Comparison of ENCODE assay signal across 8 cellular contexts in the genomic region with DNA sequence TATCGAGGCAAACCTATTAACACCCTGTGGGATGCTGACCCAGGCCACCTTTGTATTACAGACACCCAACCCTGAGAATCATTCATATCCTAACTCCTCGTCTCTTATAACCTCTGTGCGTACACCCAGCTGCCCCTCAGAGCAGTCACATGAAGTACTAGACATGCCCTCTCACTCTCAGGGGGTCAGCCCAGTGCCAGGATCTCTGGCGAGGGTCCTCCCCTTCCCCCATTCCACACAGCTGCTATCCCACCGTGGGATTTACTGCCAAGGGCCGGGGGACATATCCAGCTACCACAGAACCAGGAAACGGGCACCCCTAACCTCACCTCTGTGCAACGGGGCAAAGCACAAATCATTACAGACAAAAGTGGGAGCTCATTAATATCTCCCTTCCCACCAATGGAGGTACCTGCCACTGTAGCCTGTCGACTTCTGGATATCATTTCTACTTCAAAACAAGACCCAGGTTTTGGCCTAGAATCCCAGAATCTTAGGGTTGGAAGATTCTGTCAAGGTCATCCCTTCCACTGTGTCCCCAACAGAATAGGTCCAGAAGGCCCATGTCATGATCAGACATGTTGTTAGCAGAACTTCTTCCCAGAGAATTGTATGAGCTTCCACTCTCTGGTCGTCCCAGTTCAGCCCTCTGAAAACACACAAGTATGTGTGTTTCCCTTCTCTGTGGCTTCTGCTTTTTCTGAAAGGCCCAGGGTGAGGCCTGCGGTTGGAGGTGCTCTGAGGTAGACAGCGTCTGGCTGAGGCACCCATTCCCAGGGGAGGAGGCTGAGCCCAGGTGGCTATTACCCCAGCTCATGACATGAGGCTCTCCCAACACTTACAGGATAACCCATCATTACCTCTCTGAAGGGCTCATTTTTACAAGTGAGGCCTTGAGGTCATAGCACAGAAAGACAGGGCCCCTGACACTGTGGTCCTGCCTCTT. TPM values are rescaled to one million over a fixed set of nuclear protein-coding genes. Genes with fewer than 3 reads are reported as not detected.
DNase-seq lines count a peak whose midpoint lies in the region; ATAC-seq and TF ChIP-seq lines count a peak whose summit lies in the region.

No MANE protein-coding gene starts in this region.

- POLR2A ChIA-PET in CD8-positive, alpha-beta T cell (lab: Charles Lee): interaction anchor here (0.7 to 5.4 kb wide), 10 partner anchors 12 to 109 kb away, joined by 3 to 36 read pairs (median 4); partner anchors contain the start of genes AAMP, CTDSP1 and PNKD
- POLR2A ChIA-PET in activated CD4-positive, alpha-beta memory T cell treated with anti-CD3 and anti-CD28 coated beads for 36 hours (lab: Charles Lee): interaction anchor here (0.7 to 10.9 kb wide), 3 partner anchors 17 to 111 kb away, joined by 3 to 115 read pairs (median 3); partner anchors contain the start of genes AAMP and PNKD

- no peaks in the 10 kb centered on the region for H3K27me3 ChIP-seq in CD8-positive, alpha-beta T cell (ENCODE audit: insufficient read depth, low read length)
- no peaks in the 10 kb centered on the region for H3K27me3 ChIP-seq in esophagus squamous epithelium

- peak in 4 of 7 experiments; percentile 54 to 73 (median 70) for DNase-seq in CD8-positive, alpha-beta T cell
- DNase-seq in activated CD4-positive, alpha-beta memory T cell treated with anti-CD3 and anti-CD28 coated beads for 36 hours: peak; percentile 65
- no peak for DNase-seq in esophagus squamous epithelium (lab: John Stamatoyannopoulos, UW)
- DNase-seq in stimulated activated CD4-positive, alpha-beta T cell treated with anti-CD3 and anti-CD28 coated beads, Interleukin-4, amount 100 ng/mL, for 24 hours: peak; percentile 42
- DNase-seq in NCI-H345 treated with DMSO at 0.1 percent for 48 hours (lab: John Stamatoyannopoulos, UW; ENCODE audit: unreplicated experiment): no peak
- no peak for DNase-seq in amygdala (lab: John Stamatoyannopoulos, UW)

- H3K36me3 ChIP-seq in CD8-positive, alpha-beta T cell (ENCODE audit: insufficient read depth, low read length): no peaks in the 10 kb centered on the region
- no peaks in the 10 kb centered on the region for H3K36me3 ChIP-seq in esophagus squamous epithelium

- TF ChIP-seq POLR2A in esophagus squamous epithelium (IDR thresholded peaks at IDR 0.05): no peak

- peak overlapping the region; percentile 79 for H3K4me3 ChIP-seq in CD8-positive, alpha-beta T cell (ENCODE audit: low read depth, low read length)
- H3K4me3 ChIP-seq in esophagus squamous epithelium: peak overlapping the region; percentile 65 to 93 (median 79)

- CTCF ChIA-PET in CD8-positive, alpha-beta T cell (lab: Charles Lee): interaction anchor here (0.7 to 19.6 kb wide), 11 partner anchors 12 to 176 kb away, joined by 3 to 340 read pairs (median 4); partner anchors contain the start of genes AAMP, CATIP and PNKD
- CTCF ChIA-PET in activated CD4-positive, alpha-beta memory T cell treated with anti-CD3 and anti-CD28 coated beads for 36 hours (lab: Charles Lee): interaction anchor here (0.7 to 12.2 kb wide), 10 partner anchors 8 to 106 kb away, joined by 3 to 119 read pairs (median 6); partner anchors contain the start of genes AAMP, CATIP and PNKD

- intact Hi-C loops in CD8-positive, alpha-beta T cell (cut with DNase I, micrococcal nuclease): loop anchor here (5.0 kb wide), 2 partner anchors 172 to 367 kb away; partner anchors contain the start of genes BCS1L (in 1 of the 2) and ZNF142 (in 1 of the 2)
- intact Hi-C loops in activated CD4-positive, alpha-beta memory T cell treated with anti-CD3 and anti-CD28 coated beads for 36 hours (cut with micrococcal nuclease): loop anchor here (5.0 kb wide), 2 partner anchors 292 to 357 kb away; no protein-coding TSS in a partner anchor
- intact Hi-C loops in esophagus squamous epithelium (cut with DNase I): loop anchor here (5.0 kb wide), 1 partner anchor 107 kb away; the partner anchor contains the start of gene CTDSP1

- peak overlapping the region; percentile 98 for H3K27ac Mint-ChIP-seq in CD8-positive, alpha-beta T cell
- peak overlapping the region; percentile 89 for H3K27ac Mint-ChIP-seq in activated CD4-positive, alpha-beta memory T cell treated with anti-CD3 and anti-CD28 coated beads for 36 hours

- no peaks in the 10 kb centered on the region for H3K9me3 Mint-ChIP-seq in CD8-positive, alpha-beta T cell
- H3K9me3 Mint-ChIP-seq in activated CD4-positive, alpha-beta memory T cell treated with anti-CD3 and anti-CD28 coated beads for 36 hours: no peaks in the 10 kb centered on the region

- peak; percentile 12 for ATAC-seq in CD8-positive, alpha-beta T cell
- ATAC-seq in GM19452 (IDR thresholded peaks at IDR 0.05; ENCODE audit: unreplicated experiment): peak; percentile 54
- ATAC-seq in HG03558 (IDR thresholded peaks at IDR 0.05; ENCODE audit: extremely low read depth, unreplicated experiment): peak; percentile 35

- H3K9me3 ChIP-seq in CD8-positive, alpha-beta T cell (ENCODE audit: low read length): no peaks in the 10 kb centered on the region
- no peaks in the 10 kb centered on the region for H3K9me3 ChIP-seq in esophagus squamous epithelium

- no peak for TF ChIP-seq CTCF in CD8-positive, alpha-beta T cell (IDR thresholded peaks at IDR 0.05)
- TF ChIP-seq CTCF in esophagus squamous epithelium (IDR thresholded peaks at IDR 0.05): no peak

- peak overlapping the region; percentile 83 for H3K4me3 Mint-ChIP-seq in CD8-positive, alpha-beta T cell
- H3K4me3 Mint-ChIP-seq in activated CD4-positive, alpha-beta memory T cell treated with anti-CD3 and anti-CD28 coated beads for 36 hours: peak overlapping the region; percentile 80

- peaks cover 65% of the 10 kb centered on the region for H3K4me1 ChIP-seq in CD8-positive, alpha-beta T cell (ENCODE audit: insufficient read depth, low read length)
- peaks cover 61 to 93% (median 84%) of the 10 kb centered on the region in 3 donors for H3K4me1 ChIP-seq in esophagus squamous epithelium

- H3K27me3 Mint-ChIP-seq in CD8-positive, alpha-beta T cell (ENCODE audit: low read depth): no peaks in the 10 kb centered on the region
- no peaks in the 10 kb centered on the region for H3K27me3 Mint-ChIP-seq in activated CD4-positive, alpha-beta memory T cell treated with anti-CD3 and anti-CD28 coated beads for 36 hours

- peaks cover 68% of the 10 kb centered on the region for H3K4me1 Mint-ChIP-seq in CD8-positive, alpha-beta T cell (ENCODE audit: low read depth)
- H3K4me1 Mint-ChIP-seq in activated CD4-positive, alpha-beta memory T cell treated with anti-CD3 and anti-CD28 coated beads for 36 hours (ENCODE audit: low read depth): peaks cover 69% of the 10 kb centered on the region

- 16 to 24% methylated on average over 7 to 10 of the region's 12 CpGs for WGBS in esophagus squamous epithelium, 2 donors

- peaks cover 8% of the 10 kb centered on the region for H3K36me3 Mint-ChIP-seq in CD8-positive, alpha-beta T cell
- H3K36me3 Mint-ChIP-seq in activated CD4-positive, alpha-beta memory T cell treated with anti-CD3 and anti-CD28 coated beads for 36 hours: no peaks in the 10 kb centered on the region

- peak overlapping the region; percentile 72 for H3K27ac ChIP-seq in CD8-positive, alpha-beta T cell (ENCODE audit: low read depth, low read length)
- H3K27ac ChIP-seq in esophagus squamous epithelium: peak overlapping the region; percentile 94 to 99 (median 98)

RNA-seq across cellular contexts. Expression of gene TMBIM1, which starts 1.7 kb away (rescaled TPM):
- total RNA-seq in CD8-positive, alpha-beta T cell: 10 to 100 TPM; 80.8 to 86.7 TPM
- 10 to 100 TPM; 71.8 to 79.2 TPM for total RNA-seq in activated CD4-positive, alpha-beta memory T cell treated with anti-CD3 and anti-CD28 coated beads for 36 hours
- 100 to 1,000 TPM; 238 to 342 (median 275) TPM for total RNA-seq in esophagus squamous epithelium

RNA-seq across cellular contexts. Expression of gene PNKD, which starts 20.3 kb away (rescaled TPM):
- total RNA-seq in CD8-positive, alpha-beta T cell: 1 to 10 TPM; 7.1 to 7.2 TPM
- 10 to 100 TPM; 18.4 to 19.4 TPM for total RNA-seq in activated CD4-positive, alpha-beta memory T cell treated with anti-CD3 and anti-CD28 coated beads for 36 hours
- 10 to 100 TPM; 19.7 to 34.3 (median 28.0) TPM for total RNA-seq in esophagus squamous epithelium

RNA-seq across cellular contexts. Expression of gene AAMP, which starts 20.7 kb away (rescaled TPM):
- 10 to 100 TPM; 44.7 to 50.4 TPM for total RNA-seq in CD8-positive, alpha-beta T cell
- total RNA-seq in activated CD4-positive, alpha-beta memory T cell treated with anti-CD3 and anti-CD28 coated beads for 36 hours: 10 to 100 TPM; 60.8 to 65.6 TPM
- total RNA-seq in esophagus squamous epithelium: 100 to 1,000 TPM in 3 of 4 donors, 10 to 100 TPM in 1; 97.9 to 136 (median 118) TPM

RNA-seq across cellular contexts. Expression of gene GPBAR1, which starts 29.8 kb away (rescaled TPM):
- 1 to 10 TPM; 2.2 to 2.5 TPM for total RNA-seq in CD8-positive, alpha-beta T cell
- total RNA-seq in activated CD4-positive, alpha-beta memory T cell treated with anti-CD3 and anti-CD28 coated beads for 36 hours: under 1 TPM; 0.14 to 0.19 TPM
- total RNA-seq in esophagus squamous epithelium: 1 to 10 TPM in 1 of 4 donors, under 1 TPM in 2, not detected in 1; 0.26 to 1.3 (median 0.31) TPM

Comparison
In these comparisons a context has a peak if more than half of its experiments do, and no peak if none do; other contexts are left out.
1. DNase-seq: peak in CD8-positive, alpha-beta T cell (4 of 7), activated CD4-positive, alpha-beta memory T cell treated with anti-CD3 and anti-CD28 coated beads for 36 hours (single experiment) and stimulated activated CD4-positive, alpha-beta T cell treated with anti-CD3 and anti-CD28 coated beads, Interleukin-4, amount 100 ng/mL, for 24 hours (single experiment); none in esophagus squamous epithelium (single experiment), NCI-H345 treated with DMSO at 0.1 percent for 48 hours (single experiment) and amygdala (0 of 56).
2. Peak in every context shown above with its lines, with median percentiles within 50 percentile points of each other: ATAC-seq.